In the genomic region with DNA sequence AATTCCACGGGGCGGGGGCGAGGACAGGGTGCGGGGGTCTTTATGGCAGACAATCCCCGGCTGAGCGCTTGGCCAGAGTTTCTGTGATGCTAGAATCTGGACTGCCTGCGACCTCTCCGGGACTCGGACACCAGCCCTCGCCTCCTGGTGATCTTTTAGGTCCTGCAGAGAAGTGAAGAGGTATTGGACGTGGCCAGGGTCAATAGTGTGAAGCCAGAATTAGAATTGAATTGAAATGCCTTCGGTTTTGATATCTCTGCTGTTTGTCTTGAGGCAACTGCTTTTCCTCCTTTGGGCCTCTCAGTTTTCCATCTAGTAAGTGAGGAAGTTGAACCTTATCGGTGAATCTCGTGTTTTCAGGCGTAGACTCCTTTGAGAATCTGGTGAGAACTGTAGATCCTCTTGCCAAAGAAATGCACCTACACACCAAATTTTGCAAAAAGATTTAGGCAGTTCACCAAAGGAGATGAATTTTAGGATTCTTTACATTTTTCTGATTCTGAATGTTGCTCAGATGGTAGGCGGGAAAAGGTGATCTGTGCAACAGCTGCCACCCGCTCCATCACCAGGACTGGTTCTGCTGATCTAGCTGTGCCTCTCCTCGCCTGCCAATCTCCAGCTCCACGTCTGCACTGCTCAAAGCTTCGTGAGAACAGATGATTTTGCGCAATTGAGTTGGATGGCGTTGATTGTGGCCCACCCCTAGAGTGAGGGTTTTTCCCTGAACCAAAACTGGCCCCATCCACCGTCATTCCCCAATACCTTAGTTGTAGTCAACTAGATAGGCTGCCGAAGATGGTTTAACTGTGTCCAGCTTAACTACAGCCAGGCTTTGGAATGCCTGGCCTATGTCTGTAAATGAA, we compare ENCODE assay signal across 8 cellular contexts. TPM values are rescaled to one million over a fixed set of nuclear protein-coding genes. Genes with fewer than 3 reads are reported as not detected.
DNase-seq lines count a peak whose midpoint lies in the region; ATAC-seq and TF ChIP-seq lines count a peak whose summit lies in the region.

No MANE protein-coding gene starts in this region.

- peak; percentile 29 to 39 for DNase-seq in NCI-H526 (lab: John Stamatoyannopoulos, UW)
- no peak for DNase-seq in NCI-H526 treated with DMSO at 0.1 percent for 48 hours (lab: John Stamatoyannopoulos, UW)
- DNase-seq in HT-29 (ENCODE audit: low spot score), result peak; percentile 76
- no peak for DNase-seq in activated CD8-positive, alpha-beta T cell treated with anti-CD3 and anti-CD28 coated beads, Interleukin-2, amount 10 ng/mL, durations not matched to agents 7 days and 5 days
- no peak for DNase-seq in glutamatergic neuron
- no peak for DNase-seq in AG08396 (ENCODE audit: low spot score)
- DNase-seq in D341Med (ENCODE audit: low spot score), result no peak

- peaks cover under 1% of the 10 kb centered on the region for H3K36me3 ChIP-seq in rectal smooth muscle tissue (ENCODE audit: control insufficient read depth, insufficient read depth, low read length)

- peaks cover 22% of the 10 kb centered on the region for H3K4me1 ChIP-seq in rectal smooth muscle tissue (ENCODE audit: control insufficient read depth, insufficient read depth, low read length)

- H3K4me3 Mint-ChIP-seq in activated CD8-positive, alpha-beta T cell treated with anti-CD3 and anti-CD28 coated beads, Interleukin-2, amount 10 ng/mL, durations not matched to agents 7 days and 5 days, result peak overlapping the region; percentile 90
- peak overlapping the region; percentile 97 for H3K4me3 Mint-ChIP-seq in glutamatergic neuron (ENCODE audit: unreplicated experiment)

- H3K36me3 Mint-ChIP-seq in activated CD8-positive, alpha-beta T cell treated with anti-CD3 and anti-CD28 coated beads, Interleukin-2, amount 10 ng/mL, durations not matched to agents 7 days and 5 days (ENCODE audit: low read depth), result peaks cover 6% of the 10 kb centered on the region
- no peaks in the 10 kb centered on the region for H3K36me3 Mint-ChIP-seq in glutamatergic neuron (ENCODE audit: unreplicated experiment)

- peaks cover 59% of the 10 kb centered on the region for H3K4me1 Mint-ChIP-seq in activated CD8-positive, alpha-beta T cell treated with anti-CD3 and anti-CD28 coated beads, Interleukin-2, amount 10 ng/mL, durations not matched to agents 7 days and 5 days (ENCODE audit: low read depth)
- peaks cover 33% of the 10 kb centered on the region for H3K4me1 Mint-ChIP-seq in glutamatergic neuron (ENCODE audit: low read depth, unreplicated experiment)

- POLR2A ChIA-PET in activated CD8-positive, alpha-beta T cell treated with anti-CD3 and anti-CD28 coated beads, Interleukin-2, amount 10 ng/mL, durations not matched to agents 7 days and 5 days (lab: Charles Lee), result no interaction called here

- no peaks in the 10 kb centered on the region for H3K27me3 ChIP-seq in rectal smooth muscle tissue (ENCODE audit: control insufficient read depth, insufficient read depth, low read length)

- ATAC-seq in activated CD8-positive, alpha-beta T cell treated with anti-CD3 and anti-CD28 coated beads, Interleukin-2, amount 10 ng/mL, durations not matched to agents 7 days and 5 days, result no peak

- TF ChIP-seq CTCF in glutamatergic neuron (IDR thresholded peaks at IDR 0.05; ENCODE audit: partially characterized antibody, unreplicated experiment), result no peak

- no peaks in the 10 kb centered on the region for H3K27me3 Mint-ChIP-seq in activated CD8-positive, alpha-beta T cell treated with anti-CD3 and anti-CD28 coated beads, Interleukin-2, amount 10 ng/mL, durations not matched to agents 7 days and 5 days (ENCODE audit: low read depth)
- H3K27me3 Mint-ChIP-seq in glutamatergic neuron (ENCODE audit: unreplicated experiment), result peaks cover 10% of the 10 kb centered on the region

- H3K27ac Mint-ChIP-seq in activated CD8-positive, alpha-beta T cell treated with anti-CD3 and anti-CD28 coated beads, Interleukin-2, amount 10 ng/mL, durations not matched to agents 7 days and 5 days, result peak overlapping the region; percentile 88
- peak overlapping the region; percentile 96 for H3K27ac Mint-ChIP-seq in glutamatergic neuron (ENCODE audit: unreplicated experiment)

- no peaks in the 10 kb centered on the region for H3K9me3 Mint-ChIP-seq in activated CD8-positive, alpha-beta T cell treated with anti-CD3 and anti-CD28 coated beads, Interleukin-2, amount 10 ng/mL, durations not matched to agents 7 days and 5 days (ENCODE audit: insufficient read depth)
- H3K9me3 Mint-ChIP-seq in glutamatergic neuron (ENCODE audit: unreplicated experiment), result peaks cover 9% of the 10 kb centered on the region

- H3K9ac ChIP-seq in rectal smooth muscle tissue (ENCODE audit: low read length), result peak overlapping the region; percentile 73

- CTCF ChIA-PET in activated CD8-positive, alpha-beta T cell treated with anti-CD3 and anti-CD28 coated beads, Interleukin-2, amount 10 ng/mL, durations not matched to agents 7 days and 5 days (lab: Charles Lee), result interaction anchor here (1.4 to 15.8 kb wide), 6 partner anchors 22 to 399 kb away, joined by 3 to 529 read pairs (median 8); partner anchors contain the start of gene FITM2

- peak overlapping the region; percentile 73 for H3K4me3 ChIP-seq in rectal smooth muscle tissue (ENCODE audit: low read length)

- peak overlapping the region; percentile 91 for H3K27ac ChIP-seq in rectal smooth muscle tissue (ENCODE audit: low read depth, low read length)

RNA-seq across cellular contexts. Expression of gene OSER1, which starts 0.8 kb away (rescaled TPM):
- total RNA-seq in HT-29 (2014; rRNA removed; shearing (Covaris generic)), result 44.3 and 46.3 TPM in 2 replicates
- total RNA-seq in activated CD8-positive, alpha-beta T cell treated with anti-CD3 and anti-CD28 coated beads, Interleukin-2, amount 10 ng/mL, durations not matched to agents 7 days and 5 days, result 10 to 100 TPM; 19.1 to 19.9 TPM
- total RNA-seq in glutamatergic neuron (ENCODE audit: unreplicated experiment), result 31.9 TPM

RNA-seq across cellular contexts. Expression of gene JPH2, which starts 24.4 kb away (rescaled TPM):
- total RNA-seq in HT-29 (2014; rRNA removed; shearing (Covaris generic)), result 0.03 and 0.18 TPM in 2 replicates
- total RNA-seq in activated CD8-positive, alpha-beta T cell treated with anti-CD3 and anti-CD28 coated beads, Interleukin-2, amount 10 ng/mL, durations not matched to agents 7 days and 5 days, result under 1 TPM in 1 of 2 experiments, not detected in 1; 0.10 TPM
- 0.07 TPM for total RNA-seq in glutamatergic neuron (ENCODE audit: unreplicated experiment)

RNA-seq across cellular contexts. Expression of gene GDAP1L1, which starts 35.7 kb away (rescaled TPM):
- not detected in 2 replicates for total RNA-seq in HT-29 (2014; rRNA removed; shearing (Covaris generic))
- not detected for total RNA-seq in activated CD8-positive, alpha-beta T cell treated with anti-CD3 and anti-CD28 coated beads, Interleukin-2, amount 10 ng/mL, durations not matched to agents 7 days and 5 days
- total RNA-seq in glutamatergic neuron (ENCODE audit: unreplicated experiment), result 111 TPM

Comparison
In these comparisons a context has a peak if more than half of its experiments do, and no peak if none do; other contexts are left out.
1. DNase-seq: peak in NCI-H526 (2 of 2) and HT-29 (single experiment); none in NCI-H526 treated with DMSO at 0.1 percent for 48 hours (single experiment), activated CD8-positive, alpha-beta T cell treated with anti-CD3 and anti-CD28 coated beads, Interleukin-2, amount 10 ng/mL, durations not matched to agents 7 days and 5 days (single experiment), glutamatergic neuron (single experiment), AG08396 (single experiment) and D341Med (single experiment).
2. RNA of gene GDAP1L1, which starts 35.7 kb away (total RNA-seq): 111 TPM in glutamatergic neuron (single experiment); not detected in HT-29 and not detected in activated CD8-positive, alpha-beta T cell treated with anti-CD3 and anti-CD28 coated beads, Interleukin-2, amount 10 ng/mL, durations not matched to agents 7 days and 5 days; every median in the first group is over 100 times any median in the second.